10 cellular contexts compared by ENCODE assay signal in the genomic region with DNA sequence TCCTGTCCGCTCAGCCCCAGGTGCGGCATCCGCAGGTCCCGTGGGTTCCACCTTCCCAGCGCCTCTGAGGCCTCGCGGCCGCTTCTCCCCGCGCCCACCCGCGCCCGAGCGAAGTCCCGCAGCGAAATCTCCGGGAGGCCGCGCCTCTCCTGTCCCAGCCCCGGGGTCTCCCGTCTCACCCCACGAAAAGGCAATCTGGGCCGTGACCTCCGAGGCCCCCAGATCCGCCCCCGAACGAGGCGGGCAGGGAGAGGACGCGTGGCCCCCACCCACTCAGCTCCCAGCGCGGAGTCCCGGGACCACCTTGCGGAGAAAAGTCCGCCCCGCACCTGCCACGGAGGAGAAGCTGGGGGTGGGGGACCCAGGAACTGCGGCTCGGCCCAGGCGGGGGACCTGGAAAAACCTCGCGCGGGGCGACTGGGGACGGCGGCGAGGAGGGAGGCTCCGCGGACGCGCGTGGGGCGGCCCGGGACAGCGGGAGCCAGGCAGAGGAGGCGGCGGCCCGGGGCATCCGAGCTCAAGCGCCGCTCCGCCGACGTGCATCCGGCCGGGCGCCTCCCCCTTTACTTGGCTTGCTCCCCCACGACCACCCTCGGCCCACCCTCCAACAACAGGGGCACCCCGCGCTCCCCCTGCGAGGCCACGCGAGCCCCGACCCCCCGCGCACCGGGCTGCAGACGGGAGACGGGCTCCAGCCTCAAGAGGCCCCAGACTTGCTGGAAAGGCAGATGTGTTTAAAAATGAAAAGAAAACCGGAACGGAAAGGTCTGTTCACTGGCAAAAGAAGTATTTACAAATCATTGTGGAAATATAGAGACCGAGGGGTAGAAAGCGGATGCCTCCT. TPM values are rescaled to one million over a fixed set of nuclear protein-coding genes. Genes with fewer than 3 reads are reported as not detected.
A peak's percentile ranks its signal among the peaks of the same experiment; 100 is the strongest.
DNase-seq lines count a peak whose midpoint lies in the region; ATAC-seq and TF ChIP-seq lines count a peak whose summit lies in the region.
"Had no signal": no experiment of that assay in that cellular context is flagged by ENCODE, and none has a peak within 500 bp of the region (broad histone marks: within the 10 kb centered on the region; RNA-seq: fewer than 3 reads in every experiment).

No MANE protein-coding gene starts in this region.

- no peaks in the 10 kb centered on the region for H4K20me1 ChIP-seq in MM.1S (ENCODE audit: insufficient read depth, low read length)

- H3K79me2 ChIP-seq in MM.1S (ENCODE audit: low read length), result no peaks in the 10 kb centered on the region

- peak overlapping the region; percentile 27 to 77 (median 66) for H3K4me3 Mint-ChIP-seq in CD4-positive, alpha-beta memory T cell

- H3K9ac ChIP-seq in MM.1S (ENCODE audit: low read length), result no peak overlapping the region

- no peaks in the 10 kb centered on the region for H3K9me3 ChIP-seq in CD4-positive, alpha-beta memory T cell (ENCODE audit: control insufficient read depth in 1 of 2, low read length in 2 of 2)
- H3K9me3 ChIP-seq in esophagus squamous epithelium (no peaks in the 10 kb centered on the region), psoas muscle (no peaks in the 10 kb centered on the region), MM.1S (replicated peaks; ENCODE audit: insufficient read depth, low read length) (no peaks in the 10 kb centered on the region)

- peaks cover 12 to 40% (median 20%) of the 10 kb centered on the region in 4 donors for H3K4me1 Mint-ChIP-seq in CD4-positive, alpha-beta memory T cell

- no peaks in the 10 kb centered on the region for H3K36me3 Mint-ChIP-seq in CD4-positive, alpha-beta memory T cell

- H3K4me3 ChIP-seq in CD4-positive, alpha-beta memory T cell (ENCODE audit: low read length in 2 of 2), result peak overlapping the region in 1 of 2 donors; percentile 28
- H3K4me3 ChIP-seq in esophagus squamous epithelium (peak overlapping the region; percentile 22 to 55 (median 41)), psoas muscle (peak overlapping the region; percentile 53), MM.1S (ENCODE audit: low read length) (no peak overlapping the region)

- no peak for TF ChIP-seq POLR2A in esophagus squamous epithelium (IDR thresholded peaks at IDR 0.05)

- H3K4me2 ChIP-seq in MM.1S (ENCODE audit: low read depth, low read length), result no peak overlapping the region

- H3K9me2 ChIP-seq in MM.1S (replicated peaks; ENCODE audit: insufficient read depth, low read length), result no peaks in the 10 kb centered on the region

- H2AFZ ChIP-seq in MM.1S (ENCODE audit: low read length), result no peak overlapping the region

- no peaks in the 10 kb centered on the region for H3K9me3 Mint-ChIP-seq in CD4-positive, alpha-beta memory T cell

- TF ChIP-seq CTCF in esophagus squamous epithelium (IDR thresholded peaks at IDR 0.05), result no peak
- no peak for TF ChIP-seq CTCF in psoas muscle (IDR thresholded peaks at IDR 0.05)
- TF ChIP-seq CTCF in MM.1S (IDR thresholded peaks at IDR 0.05; ENCODE audit: low read length), result no peak

- no peaks in the 10 kb centered on the region for H3F3A ChIP-seq in MM.1S (ENCODE audit: insufficient read depth, low read length)

- 53 to 71% methylated on average over 8 to 9 of the region's 84 CpGs for WGBS in esophagus squamous epithelium, 2 donors
- 18 to 50% (median 28%) methylated on average over 58 to 84 of the region's 84 CpGs for whole genome bisulfite sequencing in psoas muscle, 3 donors

- H3K27me3 Mint-ChIP-seq in CD4-positive, alpha-beta memory T cell, result peaks cover 10 to 16% of the 10 kb centered on the region in 2 donors

- H3K4me1 ChIP-seq in CD4-positive, alpha-beta memory T cell (ENCODE audit: insufficient read depth, low read length), result peaks cover 17% of the 10 kb centered on the region
- H3K4me1 ChIP-seq in esophagus squamous epithelium, result peaks cover 0 to 25% (median 4%) of the 10 kb centered on the region in 3 donors
- H3K4me1 ChIP-seq in psoas muscle, result no peaks in the 10 kb centered on the region
- H3K4me1 ChIP-seq in MM.1S (ENCODE audit: low read length), result no peaks in the 10 kb centered on the region

- no peak overlapping the region for H3K27ac ChIP-seq in CD4-positive, alpha-beta memory T cell (ENCODE audit: low read depth, low read length)
- H3K27ac ChIP-seq in esophagus squamous epithelium, result no peak overlapping the region
- H3K27ac ChIP-seq in psoas muscle, result no peak overlapping the region
- no peak overlapping the region for H3K27ac ChIP-seq in MM.1S (ENCODE audit: low read length)

- no peaks in the 10 kb centered on the region for H3K36me3 ChIP-seq in CD4-positive, alpha-beta memory T cell (ENCODE audit: insufficient read depth, low read length)
- H3K36me3 ChIP-seq in esophagus squamous epithelium, result no peaks in the 10 kb centered on the region
- no peaks in the 10 kb centered on the region for H3K36me3 ChIP-seq in psoas muscle (ENCODE audit: insufficient read depth in 1 of 2, low read depth in 1 of 2)
- no peaks in the 10 kb centered on the region for H3K36me3 ChIP-seq in MM.1S (replicated peaks; ENCODE audit: insufficient read depth, low read length)

- POLR2A ChIA-PET in CD4-positive, alpha-beta memory T cell (lab: Charles Lee; ENCODE audit: partially characterized antibody), result no interaction called here

- CTCF ChIA-PET in CD4-positive, alpha-beta memory T cell (lab: Charles Lee; ENCODE audit: partially characterized antibody), result no interaction called here

- no peaks in the 10 kb centered on the region for H3K27me3 ChIP-seq in CD4-positive, alpha-beta memory T cell (ENCODE audit: insufficient read depth, low read length)
- H3K27me3 ChIP-seq in esophagus squamous epithelium (peaks cover 0 to 28% (median 0%) of the 10 kb centered on the region in 4 donors), psoas muscle (ENCODE audit: insufficient read depth in 3 of 3, low read length in 2 of 3) (peaks cover 0 to 30% (median 10%) of the 10 kb centered on the region in 3 donors), MM.1S (replicated peaks; ENCODE audit: insufficient read depth, low read length) (0 out of 2 replicates have a peak, but pooled peaks cover 4% of the 10 kb centered on the region)

- DNase-seq in CD4-positive, alpha-beta memory T cell, result peak in 1 of 5 donors; percentile 15
- no peak for DNase-seq in esophagus squamous epithelium (lab: John Stamatoyannopoulos, UW)
- no peak for DNase-seq in psoas muscle
- no peak for DNase-seq in NCI-H1092 treated with DMSO at 0.1 percent for 48 hours (lab: John Stamatoyannopoulos, UW)
- no peak for DNase-seq in MM.1S
- DNase-seq: GF-D8, NCI-H2029 had no signal

- intact Hi-C loops in CD4-positive, alpha-beta memory T cell (cut with micrococcal nuclease), result no loop called here
- intact Hi-C loops in esophagus squamous epithelium (cut with DNase I), result no loop called here
- intact Hi-C loops in psoas muscle (cut with DNase I), result no loop called here

- ATAC-seq in SK-N-SH treated with all-trans-retinoic acid at 6 μM for 48 hours, result peak; percentile 63
- ATAC-seq in psoas muscle, result no peak
- no peak for ATAC-seq in GM18858 (IDR thresholded peaks at IDR 0.05; ENCODE audit: unreplicated experiment)
- ATAC-seq in HG03175 (IDR thresholded peaks at IDR 0.05; ENCODE audit: unreplicated experiment), result no peak

- no peak overlapping the region for H3K27ac Mint-ChIP-seq in CD4-positive, alpha-beta memory T cell

TF ChIP-seq in SK-N-SH treated with all-trans-retinoic acid at 6 μM for 48 hours, 23 proteins besides CTCF, POLR2A, EP300 and RAD21 (continues in another document):
- TF ChIP-seq ISL1 (CRISPR knock-in tag; IDR thresholded peaks at IDR 0.05) (no peak), BACH2 (CRISPR knock-in tag; IDR thresholded peaks at IDR 0.05; ENCODE audit: borderline replicate concordance) (no peak), ZNF565 (CRISPR knock-in tag; conservative IDR thresholded peaks at IDR 0.05; ENCODE audit: low read depth) (no peak), ZFP3 (CRISPR knock-in tag; IDR thresholded peaks at IDR 0.05) (no peak), OSR1 (CRISPR knock-in tag; IDR thresholded peaks at IDR 0.05) (no peak), CREB5 (CRISPR knock-in tag; IDR thresholded peaks at IDR 0.05; ENCODE audit: low read depth) (no peak), PPARA (CRISPR knock-in tag; IDR thresholded peaks at IDR 0.05; ENCODE audit: borderline replicate concordance) (no peak), ZFP30 (CRISPR knock-in tag; IDR thresholded peaks at IDR 0.05) (no peak)
- TF ChIP-seq, protein P1, sequence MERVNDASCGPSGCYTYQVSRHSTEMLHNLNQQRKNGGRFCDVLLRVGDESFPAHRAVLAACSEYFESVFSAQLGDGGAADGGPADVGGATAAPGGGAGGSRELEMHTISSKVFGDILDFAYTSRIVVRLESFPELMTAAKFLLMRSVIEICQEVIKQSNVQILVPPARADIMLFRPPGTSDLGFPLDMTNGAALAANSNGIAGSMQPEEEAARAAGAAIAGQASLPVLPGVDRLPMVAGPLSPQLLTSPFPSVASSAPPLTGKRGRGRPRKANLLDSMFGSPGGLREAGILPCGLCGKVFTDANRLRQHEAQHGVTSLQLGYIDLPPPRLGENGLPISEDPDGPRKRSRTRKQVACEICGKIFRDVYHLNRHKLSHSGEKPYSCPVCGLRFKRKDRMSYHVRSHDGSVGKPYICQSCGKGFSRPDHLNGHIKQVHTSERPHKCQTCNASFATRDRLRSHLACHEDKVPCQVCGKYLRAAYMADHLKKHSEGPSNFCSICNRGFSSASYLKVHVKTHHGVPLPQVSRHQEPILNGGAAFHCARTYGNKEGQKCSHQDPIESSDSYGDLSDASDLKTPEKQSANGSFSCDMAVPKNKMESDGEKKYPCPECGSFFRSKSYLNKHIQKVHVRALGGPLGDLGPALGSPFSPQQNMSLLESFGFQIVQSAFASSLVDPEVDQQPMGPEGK (CRISPR knock-in tag; IDR thresholded peaks at IDR 0.05; ENCODE audit: borderline replicate concordance), result no peak

RNA-seq across cellular contexts. Expression of gene RNF32, which starts 33.0 kb away (rescaled TPM):
- total RNA-seq in CD4-positive, alpha-beta memory T cell, result 1 to 10 TPM; 1.3 to 2.0 TPM
- 1 to 10 TPM; 1.5 to 2.0 TPM for polyA plus RNA-seq in CD4-positive, alpha-beta memory T cell
- total RNA-seq in esophagus squamous epithelium, result 1 to 10 TPM in 1 of 4 donors, under 1 TPM in 2, not detected in 1; 0.64 to 1.7 (median 0.66) TPM
- under 1 TPM in 1 of 4 donors, not detected in 3; 0.60 TPM for total RNA-seq in psoas muscle
- polyA plus RNA-seq in psoas muscle, result under 1 TPM in 2 of 3 donors, not detected in 1; 0.18 to 0.48 TPM
